ENCODE assay signal across 1 cellular context in the genomic region with DNA sequence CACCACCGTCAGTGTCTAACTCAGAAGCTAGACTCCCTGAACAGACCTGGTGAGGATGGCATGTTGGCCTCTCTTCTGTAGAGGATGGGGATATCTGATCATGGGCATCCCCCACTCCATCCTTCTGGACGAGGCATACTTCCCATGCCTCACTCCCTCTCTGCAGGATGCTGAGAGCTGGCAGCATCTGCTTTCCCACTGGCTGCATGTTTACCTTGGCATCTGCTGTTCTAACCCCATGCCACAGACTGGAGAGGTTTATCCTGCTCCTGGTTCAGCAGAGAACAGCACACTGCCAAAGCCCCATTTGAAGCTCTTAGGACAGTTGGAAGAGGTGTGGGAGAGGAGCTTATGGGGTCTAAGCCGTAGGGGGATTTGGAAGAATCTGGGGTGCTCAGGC.
TF ChIP-seq lines count a peak whose summit lies in the region.

No MANE protein-coding gene starts in this region.

TF ChIP-seq in HEK293, 187 proteins besides CTCF, POLR2A, EP300 and RAD21 (continued from another document):
- TF ChIP-seq, protein P1, sequence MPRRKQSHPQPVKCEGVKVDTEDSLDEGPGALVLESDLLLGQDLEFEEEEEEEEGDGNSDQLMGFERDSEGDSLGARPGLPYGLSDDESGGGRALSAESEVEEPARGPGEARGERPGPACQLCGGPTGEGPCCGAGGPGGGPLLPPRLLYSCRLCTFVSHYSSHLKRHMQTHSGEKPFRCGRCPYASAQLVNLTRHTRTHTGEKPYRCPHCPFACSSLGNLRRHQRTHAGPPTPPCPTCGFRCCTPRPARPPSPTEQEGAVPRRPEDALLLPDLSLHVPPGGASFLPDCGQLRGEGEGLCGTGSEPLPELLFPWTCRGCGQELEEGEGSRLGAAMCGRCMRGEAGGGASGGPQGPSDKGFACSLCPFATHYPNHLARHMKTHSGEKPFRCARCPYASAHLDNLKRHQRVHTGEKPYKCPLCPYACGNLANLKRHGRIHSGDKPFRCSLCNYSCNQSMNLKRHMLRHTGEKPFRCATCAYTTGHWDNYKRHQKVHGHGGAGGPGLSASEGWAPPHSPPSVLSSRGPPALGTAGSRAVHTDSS (tag by site-specific recombination; IDR thresholded peaks at IDR 0.05) = no peak
- TF ChIP-seq, protein P2, sequence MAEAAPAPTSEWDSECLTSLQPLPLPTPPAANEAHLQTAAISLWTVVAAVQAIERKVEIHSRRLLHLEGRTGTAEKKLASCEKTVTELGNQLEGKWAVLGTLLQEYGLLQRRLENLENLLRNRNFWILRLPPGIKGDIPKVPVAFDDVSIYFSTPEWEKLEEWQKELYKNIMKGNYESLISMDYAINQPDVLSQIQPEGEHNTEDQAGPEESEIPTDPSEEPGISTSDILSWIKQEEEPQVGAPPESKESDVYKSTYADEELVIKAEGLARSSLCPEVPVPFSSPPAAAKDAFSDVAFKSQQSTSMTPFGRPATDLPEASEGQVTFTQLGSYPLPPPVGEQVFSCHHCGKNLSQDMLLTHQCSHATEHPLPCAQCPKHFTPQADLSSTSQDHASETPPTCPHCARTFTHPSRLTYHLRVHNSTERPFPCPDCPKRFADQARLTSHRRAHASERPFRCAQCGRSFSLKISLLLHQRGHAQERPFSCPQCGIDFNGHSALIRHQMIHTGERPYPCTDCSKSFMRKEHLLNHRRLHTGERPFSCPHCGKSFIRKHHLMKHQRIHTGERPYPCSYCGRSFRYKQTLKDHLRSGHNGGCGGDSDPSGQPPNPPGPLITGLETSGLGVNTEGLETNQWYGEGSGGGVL (tag by site-specific recombination; IDR thresholded peaks at IDR 0.05) = no peak
- TF ChIP-seq ZNF341 (tag by site-specific recombination; IDR thresholded peaks at IDR 0.05; ENCODE audit: low read depth) = peak; percentile 10; the same call in 1 of the 2 replicates
- TF ChIP-seq OSR2 (tag by site-specific recombination; IDR thresholded peaks at IDR 0.05) = no peak
- TF ChIP-seq ZXDB (tag by site-specific recombination; IDR thresholded peaks at IDR 0.05) = no peak
